ENCODE assay signal across 23 cellular contexts in the genomic region with DNA sequence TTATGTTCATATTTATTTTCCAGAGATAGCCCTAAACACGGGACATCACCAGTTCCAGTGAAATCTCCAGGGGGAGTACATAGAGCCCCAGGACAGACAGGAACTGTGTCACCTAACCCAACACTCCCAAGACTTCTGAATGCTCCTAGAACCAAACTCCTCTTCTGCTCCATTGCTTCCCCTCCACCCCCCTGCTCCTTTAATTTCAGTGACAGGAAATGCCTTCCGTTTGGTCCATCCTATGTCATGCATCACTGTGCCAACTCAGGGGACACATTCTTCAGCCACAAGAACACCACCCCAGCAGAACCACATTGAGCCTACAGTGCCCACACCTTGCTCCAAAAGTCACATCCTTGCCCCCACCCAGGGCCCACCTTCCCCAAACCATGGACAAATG.
A peak's percentile ranks its signal among the peaks of the same experiment; 100 is the strongest.
DNase-seq lines count a peak whose midpoint lies in the region; ATAC-seq, FAIRE-seq and TF ChIP-seq lines count a peak whose summit lies in the region.
"Had no signal": no experiment of that assay in that cellular context is flagged by ENCODE, and none has a peak within 500 bp of the region (broad histone marks: within the 10 kb centered on the region; RNA-seq: fewer than 3 reads in every experiment).

No MANE protein-coding gene starts in this region.

- H3K4me2 ChIP-seq in BLaER1 (peak overlapping the region; percentile 74), fibroblast of lung (ENCODE audit: extremely low read depth, insufficient read depth, low read length) (peak overlapping the region; percentile 25)
- H3K4me2 ChIP-seq: GM23338, KMS-11, PC-9 had no signal

- POLR2A ChIA-PET in Panc1 (lab: Charles Lee): no interaction called here

- no peak for FAIRE-seq in GM19239 (lab: Jason Lieb, UNC)

- no peak overlapping the region for H3K27ac ChIP-seq in BLaER1
- peak overlapping the region; percentile 5; the same call in 1 of the 2 replicates for H3K27ac ChIP-seq in Panc1 (ENCODE audit: low read length)
- peak overlapping the region; percentile 4 for H3K27ac ChIP-seq in fibroblast of lung (ENCODE audit: insufficient read depth, low read length)
- H3K27ac ChIP-seq in sigmoid colon: peak overlapping the region; percentile 55 to 75 (median 64)
- H3K27ac ChIP-seq in upper lobe of right lung: no peak overlapping the region
- H3K27ac ChIP-seq: 22Rv1, HL-60, KMS-11, PC-9 had no signal

- CTCF ChIA-PET in Panc1 (lab: Charles Lee): no interaction called here

- TF ChIP-seq CTCF in Panc1 (IDR thresholded peaks at IDR 0.05): no peak
- TF ChIP-seq CTCF in fibroblast of lung (conservative IDR thresholded peaks at IDR 0.05 in 1 of 2, IDR thresholded peaks at IDR 0.05 in 1 of 2; ENCODE audit: low read depth in 1 of 2, low read length in 2 of 2): no peak
- TF ChIP-seq CTCF in sigmoid colon (IDR thresholded peaks at IDR 0.05): no peak
- TF ChIP-seq CTCF in upper lobe of right lung (IDR thresholded peaks at IDR 0.05): no peak

- no peak overlapping the region for H3K9ac ChIP-seq in BLaER1
- no peak overlapping the region for H3K9ac ChIP-seq in fibroblast of lung (ENCODE audit: insufficient read depth, low read length)
- H3K9ac ChIP-seq: KMS-11 had no signal

- H3K4me3 ChIP-seq in BLaER1 (no peak overlapping the region), Panc1 (ENCODE audit: low read depth in 2 of 2, low read length in 2 of 2) (no peak overlapping the region), fibroblast of lung (replicated peaks in 1 of 4; ENCODE audit: control extremely low read depth in 1 of 4, insufficient read depth in 1 of 4, low read depth in 3 of 4, low read length in 4 of 4) (no peak overlapping the region), sigmoid colon (no peak overlapping the region), upper lobe of right lung (no peak overlapping the region)
- H3K4me3 ChIP-seq: GM23338, HAP-1, PC-9 had no signal

- no peak overlapping the region for H2AFZ ChIP-seq in fibroblast of lung (ENCODE audit: low read length)
- H2AFZ ChIP-seq: GM23338, PC-9 had no signal

- intact Hi-C loops in Panc1 (cut with micrococcal nuclease; ENCODE audit: unreplicated experiment): no loop called here
- intact Hi-C loops in sigmoid colon (cut with DNase I): no loop called here
- intact Hi-C loops in upper lobe of right lung (cut with DNase I): no loop called here

- no peak for ATAC-seq in Panc1
- ATAC-seq in upper lobe of right lung: no peak
- ATAC-seq: GM23338 had no signal

- H4K20me1 ChIP-seq in BLaER1 (no peaks in the 10 kb centered on the region), fibroblast of lung (ENCODE audit: control insufficient read depth, extremely low read depth, insufficient read depth, low read length) (no peaks in the 10 kb centered on the region)

- no peak for TF ChIP-seq POLR2A in sigmoid colon (IDR thresholded peaks at IDR 0.05)

- peaks cover 26% of the 10 kb centered on the region for H3K9me3 ChIP-seq in BLaER1
- peaks cover 10% of the 10 kb centered on the region; the same call in 1 of the 2 replicates for H3K9me3 ChIP-seq in Panc1 (ENCODE audit: control insufficient read depth, insufficient read depth, low read depth, low read length)
- no peaks in the 10 kb centered on the region for H3K9me3 ChIP-seq in fibroblast of lung (ENCODE audit: control insufficient read depth, insufficient read depth, low read depth, low read length)
- H3K9me3 ChIP-seq in sigmoid colon: no peaks in the 10 kb centered on the region
- H3K9me3 ChIP-seq in upper lobe of right lung: no peaks in the 10 kb centered on the region
- H3K9me3 ChIP-seq: HAP-1 had no signal

- in situ Hi-C loops in Panc1 (cut with HindIII; ENCODE audit: low pct_unique_long_range_greater_than_20kb, low sequenced_read_pairs): no loop called here

- H3K27me3 ChIP-seq in BLaER1: no peaks in the 10 kb centered on the region
- H3K27me3 ChIP-seq in Panc1 (ENCODE audit: control insufficient read depth, insufficient read depth, low read length): no peaks in the 10 kb centered on the region
- no peaks in the 10 kb centered on the region for H3K27me3 ChIP-seq in fibroblast of lung (ENCODE audit: control insufficient read depth, insufficient read depth, low read length)
- H3K27me3 ChIP-seq in sigmoid colon: no peaks in the 10 kb centered on the region
- H3K27me3 ChIP-seq in upper lobe of right lung: no peaks in the 10 kb centered on the region

- DNase-seq in Panc1 (ENCODE audit: low read depth, low spot score): no peak
- no peak for DNase-seq in fibroblast of lung (ENCODE audit: low read depth in 2 of 2)
- DNase-seq in sigmoid colon: no peak
- DNase-seq in kidney glomerular epithelial cell (lab: John Stamatoyannopoulos, UW): no peak
- no peak for DNase-seq in upper lobe of right lung
- no peak for DNase-seq in GM19239 (ENCODE audit: insufficient read length, low spot score)
- DNase-seq in GDM1 (lab: John Stamatoyannopoulos, UW): no peak
- DNase-seq: ACHN; C1 segment of cervical spinal cord; CD8-positive, alpha-beta memory T cell; GF-D8; NCI-H1105; NCI-H146; NCI-H2029; NCI-H510A treated with DMSO at 0.1 percent for 48 hours; NCI-H748 treated with DMSO at 0.1 percent for 48 hours; PC-9 had no signal

- H3K36me3 ChIP-seq in BLaER1: no peaks in the 10 kb centered on the region
- H3K36me3 ChIP-seq in Panc1 (ENCODE audit: control insufficient read depth, insufficient read depth, low read length): no peaks in the 10 kb centered on the region
- H3K36me3 ChIP-seq in fibroblast of lung (ENCODE audit: control insufficient read depth, insufficient read depth, low read length): no peaks in the 10 kb centered on the region
- H3K36me3 ChIP-seq in sigmoid colon: no peaks in the 10 kb centered on the region
- no peaks in the 10 kb centered on the region for H3K36me3 ChIP-seq in upper lobe of right lung
- H3K36me3 ChIP-seq: HAP-1 had no signal

- TF ChIP-seq EP300 in sigmoid colon (IDR thresholded peaks at IDR 0.05): no peak

- 77 to 83% methylated on average over 2 of the region's 2 CpGs for WGBS in sigmoid colon, 2 donors

- no TSS peak for BruUV-seq in Panc1 (replicated peaks; lab: Mats Ljungman, UMichigan)

- H3K4me1 ChIP-seq in BLaER1 (peaks cover 26% of the 10 kb centered on the region), Panc1 (ENCODE audit: control insufficient read depth, insufficient read depth, low read length) (peaks cover 35% of the 10 kb centered on the region), fibroblast of lung (ENCODE audit: control insufficient read depth, extremely low read depth, insufficient read depth, low read length) (peaks cover 18% of the 10 kb centered on the region), sigmoid colon (peaks cover 0 to 85% (median 59%) of the 10 kb centered on the region in 4 donors), upper lobe of right lung (no peaks in the 10 kb centered on the region)
- H3K4me1 ChIP-seq: HAP-1 had no signal

- peaks cover 2% of the 10 kb centered on the region for H3K79me2 ChIP-seq in fibroblast of lung (ENCODE audit: control insufficient read depth, insufficient read depth, low read length)

Comparison
In these comparisons a context has a peak if more than half of its experiments do, and no peak if none do; other contexts are left out.
1. H3K27ac ChIP-seq: peak in Panc1 (single experiment), fibroblast of lung (single experiment) and sigmoid colon (4 of 4); none in BLaER1 (single experiment) and upper lobe of right lung (single experiment).